Comparison of ENCODE assay signal across 8 cellular contexts in the genomic region with DNA sequence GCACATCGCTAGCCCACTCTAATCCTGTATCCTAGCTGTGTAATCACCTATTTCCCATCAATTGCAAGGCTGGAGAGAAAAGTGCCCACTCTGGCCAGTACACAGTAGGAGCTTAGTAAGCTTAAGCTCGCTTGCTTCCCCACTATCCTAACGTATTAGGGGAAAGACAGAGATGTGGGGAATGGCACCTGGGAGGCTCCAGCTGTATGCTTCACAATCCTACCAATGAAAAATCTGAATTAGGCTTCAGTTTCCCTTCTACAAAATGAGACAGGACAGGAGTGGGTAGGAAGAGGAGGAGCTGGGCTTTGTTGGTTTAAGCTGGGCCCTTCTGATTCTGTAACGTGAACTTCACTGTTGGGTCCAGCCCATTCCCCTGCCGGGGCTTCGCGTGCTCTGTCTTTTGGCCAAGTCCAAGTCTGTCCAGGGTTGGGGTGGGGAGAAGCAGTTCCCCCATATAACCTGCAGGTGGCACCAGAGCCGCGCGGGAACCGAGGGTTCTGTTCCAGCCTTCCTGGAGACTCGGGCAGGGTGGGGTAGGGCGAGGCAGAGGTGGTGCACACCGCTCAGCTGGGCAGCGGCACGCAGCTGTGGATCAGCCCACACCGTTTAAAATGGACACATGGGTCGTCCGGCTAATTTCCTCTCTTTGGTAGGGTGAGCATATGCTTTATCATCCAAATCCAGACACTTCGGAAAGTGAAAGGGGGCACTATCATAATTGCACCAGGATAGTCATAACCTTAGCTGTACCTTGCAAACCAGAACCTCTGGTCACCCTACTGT.
DNase-seq lines count a peak whose midpoint lies in the region; ATAC-seq, FAIRE-seq and TF ChIP-seq lines count a peak whose summit lies in the region.

No MANE protein-coding gene starts in this region.

- DNase-seq in HCT116 (ENCODE audit: low read depth, low spot score) (peak; percentile 63), NCI-H1930 (lab: John Stamatoyannopoulos, UW) (peak; percentile 10 to 48), WERI-Rb-1 (peak; percentile 80), mammary epithelial cell (peak; percentile 57), keratinocyte (ENCODE audit: low read depth, low spot score) (peak; percentile 23)
- peak; percentile 82 for DNase-seq in stimulated activated CD4-positive, alpha-beta T cell treated with anti-CD3 and anti-CD28 coated beads, Interleukin-15, amount 100 ng/mL, for 24 hours

- no peaks in the 10 kb centered on the region for H3K36me3 ChIP-seq in DOHH2 (ENCODE audit: control insufficient read depth, low read length)
- H3K36me3 ChIP-seq in HCT116 (ENCODE audit: control insufficient read depth in 1 of 2, insufficient read depth in 2 of 2, low read length in 2 of 2), result no peaks in the 10 kb centered on the region
- no peaks in the 10 kb centered on the region for H3K36me3 ChIP-seq in WERI-Rb-1
- H3K36me3 ChIP-seq in mammary epithelial cell (ENCODE audit: insufficient read depth, low read length), result no peaks in the 10 kb centered on the region
- no peaks in the 10 kb centered on the region for H3K36me3 ChIP-seq in keratinocyte (ENCODE audit: control insufficient read depth in 2 of 2, extremely low read depth in 1 of 2, insufficient read depth in 2 of 2, low read length in 2 of 2)

- RAD21 ChIA-PET in HCT116 (lab: Charles Lee; ENCODE audit: low non-redundant PET in 1 of 2, low total read pairs in 2 of 2, uncharacterized antibody in 2 of 2, unreplicated experiment in 2 of 2), result interaction anchor here (0.6 to 2.5 kb wide), 7 partner anchors 33 to 281 kb away, joined by 3 to 18 read pairs (median 4); no protein-coding TSS in a partner anchor

- H3K4me3 ChIP-seq in DOHH2 (ENCODE audit: low read length) (0 out of 2 replicates have a peak overlapping the region, but pooled peaks have one; percentile 9), HCT116 (replicated peaks in 1 of 2; ENCODE audit: low read depth in 1 of 2, low read length in 2 of 2) (peak overlapping the region; percentile 33 to 36), WERI-Rb-1 (ENCODE audit: low read depth, low read length) (no peak overlapping the region), mammary epithelial cell (replicated peaks in 1 of 3; ENCODE audit: insufficient read depth in 1 of 3, low read depth in 2 of 3, low read length in 3 of 3) (peak overlapping the region in 2 of 3 experiments; percentile 21 to 28), keratinocyte (ENCODE audit: control insufficient read depth in 2 of 3, extremely low read depth in 1 of 3, insufficient read depth in 2 of 3, low read depth in 1 of 3, low read length in 3 of 3) (peak overlapping the region in 1 of 3 experiments; percentile 0)

- peaks cover 2% of the 10 kb centered on the region; the same call in 1 of the 2 replicates for H3F3A ChIP-seq in DOHH2 (ENCODE audit: control insufficient read depth, insufficient read depth)

- TF ChIP-seq POLR2A in HCT116 (IDR thresholded peaks at IDR 0.05; ENCODE audit: borderline replicate concordance, extremely low read depth, insufficient read depth, insufficient read length), result no peak

- H3K27me3 ChIP-seq in DOHH2 (ENCODE audit: control insufficient read depth, low read length) (peaks cover 15% of the 10 kb centered on the region), HCT116 (ENCODE audit: insufficient read depth, low read length) (no peaks in the 10 kb centered on the region), WERI-Rb-1 (ENCODE audit: insufficient read depth, low read depth, severe bottlenecking) (peaks cover 5% of the 10 kb centered on the region), mammary epithelial cell (ENCODE audit: insufficient read depth, low read length) (no peaks in the 10 kb centered on the region), keratinocyte (ENCODE audit: control insufficient read depth, extremely low read depth, insufficient read depth, low read length) (no peaks in the 10 kb centered on the region)

- H3K9me1 ChIP-seq in keratinocyte (ENCODE audit: control insufficient read depth, extremely low read depth, insufficient read depth, low read length), result no peaks in the 10 kb centered on the region

- POLR2A ChIA-PET in HCT116 (lab: Charles Lee), result no interaction called here

- TF ChIP-seq RAD21 in HCT116 (IDR thresholded peaks at IDR 0.05; ENCODE audit: low read depth), result peak; percentile 95

- no TSS peak for BruUV-seq in HCT116 (replicated peaks; lab: Mats Ljungman, UMichigan)
- BruUV-seq in mammary epithelial cell (replicated peaks; lab: Mats Ljungman, UMichigan), result no TSS peak

- intact Hi-C loops in HCT116 (cut with micrococcal nuclease), result loop anchor here (1.0 to 2.0 kb wide), 3 partner anchors 42 to 282 kb away; no protein-coding TSS in a partner anchor
- intact Hi-C loops in mammary epithelial cell (cut with micrococcal nuclease), result loop anchor here (1.0 to 2.0 kb wide), 4 partner anchors 150 to 464 kb away; no protein-coding TSS in a partner anchor

- H3K79me2 ChIP-seq in DOHH2 (ENCODE audit: control insufficient read depth, low read length), result no peaks in the 10 kb centered on the region
- H3K79me2 ChIP-seq in HCT116 (ENCODE audit: insufficient read depth, low read length), result no peaks in the 10 kb centered on the region
- H3K79me2 ChIP-seq in mammary epithelial cell (ENCODE audit: insufficient read depth, low read length), result no peaks in the 10 kb centered on the region
- no peaks in the 10 kb centered on the region for H3K79me2 ChIP-seq in keratinocyte (ENCODE audit: control insufficient read depth, insufficient read depth, low read length)

- H4K20me1 ChIP-seq in DOHH2 (ENCODE audit: control insufficient read depth, insufficient read depth, low read depth, low read length) (no peaks in the 10 kb centered on the region), HCT116 (ENCODE audit: insufficient read depth) (no peaks in the 10 kb centered on the region), mammary epithelial cell (ENCODE audit: insufficient read depth, low read length) (no peaks in the 10 kb centered on the region), keratinocyte (ENCODE audit: control insufficient read depth, extremely low read depth, insufficient read depth, low read length) (no peaks in the 10 kb centered on the region)

- no peak for FAIRE-seq in keratinocyte (lab: Jason Lieb, UNC)

- CTCF ChIA-PET in HCT116 (lab: Charles Lee), result interaction anchor here (0.7 to 2.1 kb wide), 15 partner anchors 8 to 340 kb away, joined by 3 to 43 read pairs (median 5); partner anchors contain the start of gene SKIC8
- CTCF ChIA-PET in mammary epithelial cell (lab: Charles Lee; ENCODE audit: low non-redundant PET), result interaction anchor here (0.5 to 0.8 kb wide), 5 partner anchors 85 to 523 kb away, joined by 5 to 9 read pairs (median 5); no protein-coding TSS in a partner anchor

- TF ChIP-seq CTCF in DOHH2 (IDR thresholded peaks at IDR 0.05; ENCODE audit: low read depth, low read length, poor library complexity, severe bottlenecking) (peak; percentile 91), HCT116 (IDR thresholded peaks at IDR 0.05 in 2 of 3, conservative IDR thresholded peaks at IDR 0.05 in 1 of 3; ENCODE audit: borderline replicate concordance in 1 of 3, insufficient read depth in 1 of 3, low read depth in 2 of 3, low read length in 2 of 3) (peak; percentile 92 to 94 (median 93)), WERI-Rb-1 (IDR thresholded peaks at IDR 0.05; ENCODE audit: low read depth, low read length) (peak; percentile 89), mammary epithelial cell (conservative IDR thresholded peaks at IDR 0.05 in 1 of 2, IDR thresholded peaks at IDR 0.05 in 1 of 2; ENCODE audit: extremely low read depth in 1 of 2, insufficient read depth in 1 of 2, low read depth in 1 of 2, low read length in 2 of 2) (peak; percentile 83 to 98), keratinocyte (optimal IDR thresholded peaks at IDR 0.05 in 1 of 3, IDR thresholded peaks at IDR 0.05 in 1 of 3, conservative IDR thresholded peaks at IDR 0.05 in 1 of 3; ENCODE audit: extremely low read depth in 1 of 3, insufficient read depth in 2 of 3, low read length in 3 of 3) (peak; percentile 82 to 94 (median 89))

- peak overlapping the region; percentile 46; the same call in 1 of the 2 replicates for H3K4me2 ChIP-seq in DOHH2 (ENCODE audit: low read length)
- peak overlapping the region; percentile 63 for H3K4me2 ChIP-seq in HCT116 (ENCODE audit: low read length)
- H3K4me2 ChIP-seq in mammary epithelial cell (ENCODE audit: insufficient read depth, low read depth, low read length), result peak overlapping the region; percentile 78
- peak overlapping the region; percentile 45 for H3K4me2 ChIP-seq in keratinocyte (ENCODE audit: control insufficient read depth, extremely low read depth, insufficient read depth, low read depth, low read length)

- H3K9me2 ChIP-seq in DOHH2 (replicated peaks; ENCODE audit: control insufficient read depth, low read length) (no peaks in the 10 kb centered on the region), HCT116 (ENCODE audit: insufficient read depth) (no peaks in the 10 kb centered on the region)

- H3K9me3 ChIP-seq in DOHH2 (ENCODE audit: control insufficient read depth, insufficient read depth, low read length) (no peaks in the 10 kb centered on the region), HCT116 (ENCODE audit: control insufficient read depth in 1 of 2, insufficient read depth in 1 of 2, low read depth in 1 of 2, low read length in 2 of 2) (no peaks in the 10 kb centered on the region), WERI-Rb-1 (ENCODE audit: severe bottlenecking) (peaks cover 7% of the 10 kb centered on the region), mammary epithelial cell (replicated peaks; ENCODE audit: insufficient read depth, low read length) (no peaks in the 10 kb centered on the region), keratinocyte (ENCODE audit: control insufficient read depth, low read depth, low read length) (no peaks in the 10 kb centered on the region)

- WGBS in mammary epithelial cell (ENCODE audit: low coverage, missing lambda C conversion rate), result 20% methylated on average over 15 of the region's 20 CpGs

- in situ Hi-C loops in mammary epithelial cell (cut with MboI; ENCODE audit: low sequenced_read_pairs in 2 of 2), result loop anchor here in 1 of 2 donors (25.0 kb wide), 1 partner anchor 278 kb away; the partner anchor contains the start of gene ACSBG1

- ATAC-seq in HCT116 (peak; percentile 100), GM19351 (IDR thresholded peaks at IDR 0.05; ENCODE audit: unreplicated experiment) (no peak)

- H3K4me1 ChIP-seq in DOHH2 (ENCODE audit: control insufficient read depth, low read length) (peaks cover 31% of the 10 kb centered on the region), HCT116 (ENCODE audit: control insufficient read depth in 1 of 2, insufficient read depth in 2 of 2, low read length in 2 of 2) (peaks cover 0 to 11% of the 10 kb centered on the region in 2 experiments; a peak in 2 of 4 replicates), mammary epithelial cell (ENCODE audit: insufficient read depth, low read length) (peaks cover 4% of the 10 kb centered on the region), keratinocyte (ENCODE audit: control insufficient read depth, extremely low read depth, insufficient read depth, low read length) (no peaks in the 10 kb centered on the region)

- H3K27ac ChIP-seq in DOHH2 (ENCODE audit: low read depth, low read length), result no peak overlapping the region
- no peak overlapping the region for H3K27ac ChIP-seq in HCT116 (ENCODE audit: low read depth, low read length)
- no peak overlapping the region for H3K27ac ChIP-seq in WERI-Rb-1
- no peak overlapping the region for H3K27ac ChIP-seq in mammary epithelial cell (ENCODE audit: insufficient read depth, low read depth, low read length)
- H3K27ac ChIP-seq in keratinocyte (ENCODE audit: control insufficient read depth, insufficient read depth, low read length), result no peak overlapping the region

- H3K9ac ChIP-seq in HCT116 (ENCODE audit: low read length), result peak overlapping the region; percentile 5; the same call in 1 of the 2 replicates
- H3K9ac ChIP-seq in mammary epithelial cell (ENCODE audit: insufficient read depth, low read length), result no peak overlapping the region
- H3K9ac ChIP-seq in keratinocyte (ENCODE audit: control insufficient read depth, extremely low read depth, insufficient read depth, low read length), result peak overlapping the region; percentile 18

- H2AFZ ChIP-seq in HCT116 (ENCODE audit: low read depth, low read length, poor library complexity, severe bottlenecking) (peak overlapping the region; percentile 90), mammary epithelial cell (ENCODE audit: low read depth, low read length) (peak overlapping the region; percentile 67), keratinocyte (ENCODE audit: control insufficient read depth, low read length) (peak overlapping the region; percentile 22)

- dilution Hi-C loops in mammary epithelial cell (cut with HindIII; ENCODE audit: low sequenced_read_pairs) (no loop called here), keratinocyte (cut with MboI; ENCODE audit: extremely low pct_ligation_motif_present, low sequenced_read_pairs) (no loop called here)

Comparison
In these comparisons a context has a peak if more than half of its experiments do, and no peak if none do; other contexts are left out.
1. DNase-seq: peak in every context shown above with its lines; median percentile 82 in stimulated activated CD4-positive, alpha-beta T cell treated with anti-CD3 and anti-CD28 coated beads, Interleukin-15, amount 100 ng/mL, for 24 hours; 80 in WERI-Rb-1; 63 in HCT116; 57 in mammary epithelial cell; 29 in NCI-H1930; 23 in keratinocyte.
2. H2AFZ ChIP-seq: peak in every context shown above with its lines; median percentile 90 in HCT116; 67 in mammary epithelial cell; 22 in keratinocyte.